Comparison of ENCODE assay signal across 12 cellular contexts in genomic region chr12:53060721-53061276, GRCh38. TPM values are rescaled to one million over a fixed set of nuclear protein-coding genes. Genes with fewer than 3 reads are reported as not detected.
A peak's percentile ranks its signal among the peaks of the same experiment; 100 is the strongest.
DNase-seq lines count a peak whose midpoint lies in the region; ATAC-seq, FAIRE-seq and TF ChIP-seq lines count a peak whose summit lies in the region.
"Had no signal": no experiment of that assay in that cellular context is flagged by ENCODE, and none has a peak within 500 bp of the region (broad histone marks: within the 10 kb centered on the region; RNA-seq: fewer than 3 reads in every experiment).

No MANE protein-coding gene starts in this region.

- TF ChIP-seq CTCF in HEK293 (tag by site-specific recombination; IDR thresholded peaks at IDR 0.05) (no peak), kidney (IDR thresholded peaks at IDR 0.05; ENCODE audit: borderline replicate concordance, extremely low read depth, insufficient read depth) (no peak)

- intact Hi-C loops in kidney (cut with DNase I) = loop anchor here (10.0 kb wide), 1 partner anchor 134 kb away; no protein-coding TSS in a partner anchor

- no peaks in the 10 kb centered on the region for H3K27me3 ChIP-seq in stomach smooth muscle (ENCODE audit: control insufficient read depth in 1 of 2, insufficient read depth in 2 of 2, low read length in 2 of 2)

- H3K9me3 ChIP-seq in HEK293 (ENCODE audit: control insufficient read depth, insufficient read depth, low read depth, low read length) (no peaks in the 10 kb centered on the region), kidney (ENCODE audit: control insufficient read depth in 1 of 2, low read length in 2 of 2) (no peaks in the 10 kb centered on the region), stomach smooth muscle (ENCODE audit: control insufficient read depth in 2 of 2, low read length in 2 of 2) (no peaks in the 10 kb centered on the region)

- H3K36me3 ChIP-seq in HEK293 (ENCODE audit: control insufficient read depth in 2 of 2, insufficient read depth in 1 of 2, low read length in 2 of 2) = peaks cover 0 to 47% of the 10 kb centered on the region in 2 experiments; a peak in 1 of 3 replicates
- H3K36me3 ChIP-seq in kidney (ENCODE audit: control insufficient read depth in 1 of 2, insufficient read depth in 2 of 2, low read length in 2 of 2) = peaks cover 20 to 44% of the 10 kb centered on the region in 2 donors
- peaks cover 20 to 63% of the 10 kb centered on the region in 2 donors for H3K36me3 ChIP-seq in stomach smooth muscle (ENCODE audit: control insufficient read depth in 2 of 2, insufficient read depth in 2 of 2, low read length in 2 of 2)

- POLR2A ChIA-PET in HEK293 (lab: Yijun Ruan, JAX) = interaction anchor here (1.3 to 1.7 kb wide), 2 partner anchors 19 to 37 kb away, joined by 4 to 7 read pairs; partner anchors contain the start of genes IGFBP6 and SPRYD3

- CTCF ChIA-PET in HEK293 (lab: Yijun Ruan, JAX) = interaction anchor here (0.7 to 11.5 kb wide), 4 partner anchors 10 to 86 kb away, joined by 3 to 264 read pairs (median 4); partner anchors contain the start of genes IGFBP6 and SOAT2

- FAIRE-seq in kidney (lab: Jason Lieb, UNC) = no peak
- FAIRE-seq: H1 had no signal

- peak overlapping the region in 1 of 2 donors; percentile 10 for H3K9ac ChIP-seq in kidney (ENCODE audit: low read length in 2 of 2)
- H3K9ac ChIP-seq in stomach smooth muscle (ENCODE audit: low read length in 2 of 2) = peak overlapping the region in 1 of 2 donors; percentile 21

- no peak overlapping the region for H3K27ac ChIP-seq in HEK293 (ENCODE audit: extremely low read depth, low read depth, low read length)
- H3K27ac ChIP-seq in kidney (ENCODE audit: low read depth in 2 of 2, low read length in 2 of 2) = peak overlapping the region in 1 of 2 donors; percentile 28
- H3K27ac ChIP-seq in stomach smooth muscle (ENCODE audit: low read length) = peak overlapping the region; percentile 41

- no peak overlapping the region for H3K4me3 ChIP-seq in HEK293 (ENCODE audit: low read depth, low read length)
- no peak overlapping the region for H3K4me3 ChIP-seq in kidney (ENCODE audit: low read length in 2 of 2)
- no peak overlapping the region for H3K4me3 ChIP-seq in stomach smooth muscle (ENCODE audit: low read length in 2 of 2)

- peaks cover 6% of the 10 kb centered on the region for H3K4me1 ChIP-seq in HEK293 (ENCODE audit: control insufficient read depth, insufficient read depth, low read length)
- H3K4me1 ChIP-seq in kidney (ENCODE audit: control insufficient read depth in 1 of 2, insufficient read depth in 1 of 2, low read depth in 1 of 2, low read length in 2 of 2) = peaks cover 9 to 35% of the 10 kb centered on the region in 2 donors
- peaks cover 58% of the 10 kb centered on the region for H3K4me1 ChIP-seq in stomach smooth muscle (ENCODE audit: control insufficient read depth, insufficient read depth, low read length)

- ATAC-seq in HG02852 (IDR thresholded peaks at IDR 0.05; ENCODE audit: unreplicated experiment) = no peak
- no peak for ATAC-seq in GM19035 (IDR thresholded peaks at IDR 0.05; ENCODE audit: unreplicated experiment)

- DNase-seq in NCI-H69 (lab: John Stamatoyannopoulos, UW) (peak; percentile 87), kidney (peak; percentile 85), HuH-7 (ENCODE audit: low spot score) (no peak)
- DNase-seq: activated CD4-positive, alpha-beta T cell treated with anti-CD3 and anti-CD28 coated beads for 4 hours; activated naive CD4-positive, alpha-beta T cell; MV-4-11 had no signal

TF ChIP-seq in HEK293, 187 proteins besides CTCF, POLR2A, EP300 and RAD21:
- peak; percentile 22; the same call in 1 of the 2 replicates for TF ChIP-seq GLIS2 (tag by site-specific recombination; IDR thresholded peaks at IDR 0.05)
- no peak for TF ChIP-seq ZNF114 (tag by site-specific recombination; IDR thresholded peaks at IDR 0.05)

RNA-seq across cellular contexts. Expression of gene TNS2, which starts 10.9 kb away (rescaled TPM):
- total RNA-seq in kidney = 179 TPM
- polyA plus RNA-seq in kidney (ENCODE audit: insufficient read depth, low read depth, low replicate concordance) = 90.1 TPM

RNA-seq across cellular contexts. Expression of gene SPRYD3, which starts 18.4 kb away (rescaled TPM):
- total RNA-seq in kidney = 72.3 TPM
- polyA plus RNA-seq in kidney (ENCODE audit: insufficient read depth, low read depth, low replicate concordance) = 40.0 TPM

RNA-seq across cellular contexts. Expression of gene IGFBP6, which starts 36.7 kb away (rescaled TPM):
- total RNA-seq in kidney = 203 TPM
- polyA plus RNA-seq in kidney (ENCODE audit: insufficient read depth, low read depth, low replicate concordance) = 57.3 TPM

RNA-seq across cellular contexts. Expression of gene SOAT2, which starts 42.5 kb away (rescaled TPM):
- 0.19 TPM for total RNA-seq in kidney
- polyA plus RNA-seq in kidney (ENCODE audit: insufficient read depth, low read depth, low replicate concordance) = 0.26 TPM
- total RNA-seq: dermis microvascular lymphatic vessel endothelial cell, H1 had no signal

RNA-seq across cellular contexts. Expression of gene EIF4B, which starts 54.5 kb away (rescaled TPM):
- 417 TPM for total RNA-seq in kidney
- polyA plus RNA-seq in kidney (ENCODE audit: insufficient read depth, low read depth, low replicate concordance) = 114 TPM
